ENCODE assay signal across 8 cellular contexts in genomic region chr2:156340818-156341481, GRCh38. TPM values are rescaled to one million over a fixed set of nuclear protein-coding genes. Genes with fewer than 3 reads are reported as not detected.
DNase-seq lines count a peak whose midpoint lies in the region; ATAC-seq and TF ChIP-seq lines count a peak whose summit lies in the region.

No MANE protein-coding gene starts in this region.

- CTCF ChIA-PET in CD4-positive, alpha-beta memory T cell (lab: Charles Lee; ENCODE audit: partially characterized antibody), result interaction anchor here (0.6 to 2.3 kb wide), 9 partner anchors 9 to 921 kb away, joined by 3 to 10 read pairs (median 4); partner anchors contain the start of gene NR4A2
- CTCF ChIA-PET in activated CD8-positive, alpha-beta T cell treated with anti-CD3 and anti-CD28 coated beads for 36 hours (lab: Charles Lee), result interaction anchor here (1.0 to 4.4 kb wide), 7 partner anchors 21 to 433 kb away, joined by 3 to 21 read pairs (median 4); no protein-coding TSS in a partner anchor

- DNase-seq in CD4-positive, alpha-beta memory T cell, result peak in 1 of 5 donors; percentile 74
- DNase-seq in MV-4-11 (lab: John Stamatoyannopoulos, UW) (peak; percentile 49), fibroblast of villous mesenchyme (ENCODE audit: low read depth) (peak; percentile 74), putamen (ENCODE audit: low spot score) (peak; percentile 39), dedifferentiated amniotic fluid mesenchymal stem cell (ENCODE audit: extremely low spot score) (no peak)
- peak; percentile 63 for DNase-seq in activated CD8-positive, alpha-beta T cell treated with anti-CD3 and anti-CD28 coated beads for 36 hours

- peaks cover 44% of the 10 kb centered on the region for H3K4me1 ChIP-seq in CD4-positive, alpha-beta memory T cell (ENCODE audit: insufficient read depth, low read length)

- intact Hi-C loops in CD4-positive, alpha-beta memory T cell (cut with micrococcal nuclease), result loop anchor here (1.0 kb wide), 1 partner anchor 60 kb away; no protein-coding TSS in a partner anchor
- intact Hi-C loops in activated CD8-positive, alpha-beta T cell treated with anti-CD3 and anti-CD28 coated beads for 36 hours (cut with micrococcal nuclease), result no loop called here

- H3K27ac Mint-ChIP-seq in CD4-positive, alpha-beta memory T cell, result peak overlapping the region; percentile 95 to 100 (median 99)
- H3K27ac Mint-ChIP-seq in activated CD8-positive, alpha-beta T cell treated with anti-CD3 and anti-CD28 coated beads for 36 hours, result peak overlapping the region; percentile 97

- POLR2A ChIA-PET in CD4-positive, alpha-beta memory T cell (lab: Charles Lee; ENCODE audit: partially characterized antibody), result interaction anchor here (0.9 to 9.7 kb wide), 8 partner anchors 9 to 1551 kb away, joined by 3 to 136 read pairs (median 3); partner anchors contain the start of genes GPD2 and NR4A2
- POLR2A ChIA-PET in activated CD8-positive, alpha-beta T cell treated with anti-CD3 and anti-CD28 coated beads for 36 hours (lab: Charles Lee), result interaction anchor here (1.1 to 3.9 kb wide), 7 partner anchors 8 to 248 kb away, joined by 3 to 41 read pairs (median 4); partner anchors contain the start of gene NR4A2

- peaks cover 0 to 11% of the 10 kb centered on the region in 2 donors for H3K36me3 Mint-ChIP-seq in CD4-positive, alpha-beta memory T cell
- peaks cover 2% of the 10 kb centered on the region for H3K36me3 Mint-ChIP-seq in activated CD8-positive, alpha-beta T cell treated with anti-CD3 and anti-CD28 coated beads for 36 hours (ENCODE audit: low read depth)

- ATAC-seq in GM19452 (IDR thresholded peaks at IDR 0.05; ENCODE audit: unreplicated experiment) (peak; percentile 11), GM21825 (IDR thresholded peaks at IDR 0.05; ENCODE audit: unreplicated experiment) (no peak)
- peak; percentile 5 for ATAC-seq in activated CD8-positive, alpha-beta T cell treated with anti-CD3 and anti-CD28 coated beads for 36 hours

- no peaks in the 10 kb centered on the region for H3K9me3 Mint-ChIP-seq in CD4-positive, alpha-beta memory T cell
- H3K9me3 Mint-ChIP-seq in activated CD8-positive, alpha-beta T cell treated with anti-CD3 and anti-CD28 coated beads for 36 hours, result no peaks in the 10 kb centered on the region

- no peaks in the 10 kb centered on the region for H3K27me3 ChIP-seq in CD4-positive, alpha-beta memory T cell (ENCODE audit: insufficient read depth, low read length)

- peaks cover 21 to 48% (median 33%) of the 10 kb centered on the region in 4 donors for H3K4me1 Mint-ChIP-seq in CD4-positive, alpha-beta memory T cell
- H3K4me1 Mint-ChIP-seq in activated CD8-positive, alpha-beta T cell treated with anti-CD3 and anti-CD28 coated beads for 36 hours (ENCODE audit: low read depth), result peaks cover 45% of the 10 kb centered on the region

- no peaks in the 10 kb centered on the region for H3K9me3 ChIP-seq in CD4-positive, alpha-beta memory T cell (ENCODE audit: control insufficient read depth in 1 of 2, low read length in 2 of 2)

- no peaks in the 10 kb centered on the region for H3K36me3 ChIP-seq in CD4-positive, alpha-beta memory T cell (ENCODE audit: insufficient read depth, low read length)

- peak overlapping the region; percentile 90 to 99 (median 96) for H3K4me3 Mint-ChIP-seq in CD4-positive, alpha-beta memory T cell
- H3K4me3 Mint-ChIP-seq in activated CD8-positive, alpha-beta T cell treated with anti-CD3 and anti-CD28 coated beads for 36 hours, result peak overlapping the region; percentile 80

- peak overlapping the region; percentile 66 to 91 for H3K4me3 ChIP-seq in CD4-positive, alpha-beta memory T cell (ENCODE audit: low read length in 2 of 2)
- peak overlapping the region; percentile 96 for H3K4me3 ChIP-seq in fibroblast of villous mesenchyme (ENCODE audit: low read depth, low read length)

- peak overlapping the region; percentile 99 for H3K27ac ChIP-seq in CD4-positive, alpha-beta memory T cell (ENCODE audit: low read depth, low read length)

- H3K27me3 Mint-ChIP-seq in CD4-positive, alpha-beta memory T cell, result peaks cover 0 to 2% of the 10 kb centered on the region in 2 donors
- no peaks in the 10 kb centered on the region for H3K27me3 Mint-ChIP-seq in activated CD8-positive, alpha-beta T cell treated with anti-CD3 and anti-CD28 coated beads for 36 hours

- TF ChIP-seq CTCF in activated CD8-positive, alpha-beta T cell treated with anti-CD3 and anti-CD28 coated beads for 36 hours (IDR thresholded peaks at IDR 0.05), result no peak
- TF ChIP-seq CTCF in fibroblast of villous mesenchyme (IDR thresholded peaks at IDR 0.05; ENCODE audit: insufficient read depth, low read depth, low read length), result no peak

RNA-seq across cellular contexts. Expression of gene NR4A2, which starts 8.4 kb away (rescaled TPM):
- 1 to 10 TPM; 2.1 TPM for total RNA-seq in CD4-positive, alpha-beta memory T cell
- 10 to 100 TPM in 1 of 2 donors, 1 to 10 TPM in 1; 9.4 to 18.3 TPM for polyA plus RNA-seq in CD4-positive, alpha-beta memory T cell
- 10 to 100 TPM; 57.6 to 61.6 TPM for total RNA-seq in activated CD8-positive, alpha-beta T cell treated with anti-CD3 and anti-CD28 coated beads for 36 hours
- 0.32 TPM in 1 of 2 replicates, not detected in the other for total RNA-seq in fibroblast of villous mesenchyme

Comparison
In these comparisons a context has a peak if more than half of its experiments do, and no peak if none do; other contexts are left out.
1. RNA of gene NR4A2, which starts 8.4 kb away (total RNA-seq): 57.6 to 61.6 TPM in activated CD8-positive, alpha-beta T cell treated with anti-CD3 and anti-CD28 coated beads for 36 hours; 2.1 TPM in CD4-positive, alpha-beta memory T cell and 0.32 TPM in fibroblast of villous mesenchyme; every median in the first group is over 10 times any median in the second.